16 cellular contexts compared by ENCODE assay signal in genomic region chr10:129896231-129897150, GRCh38.
"Had no signal": no experiment of that assay in that cellular context is flagged by ENCODE, and none has a peak within 500 bp of the region (broad histone marks: within the 10 kb centered on the region; RNA-seq: fewer than 3 reads in every experiment).

No MANE protein-coding gene starts in this region.

- H3K36me3 ChIP-seq: adrenal gland, left ventricle myocardium inferior, neutrophil, SJSA1, transverse colon had no signal

- H3K27ac Mint-ChIP-seq: activated naive CD4-positive, alpha-beta T cell treated with anti-CD3 and anti-CD28 coated beads, Interleukin-2, amount 10 ng/mL, durations not matched to agents 7 days and 5 days; stimulated activated effector memory CD8-positive, alpha-beta T cell treated with anti-CD3 and anti-CD28 coated beads, Interleukin-12 subunit alpha, Interleukin-12 subunit beta, amount 100 ng/mL, for 72 hours had no signal

- H3K4me3 Mint-ChIP-seq: activated naive CD4-positive, alpha-beta T cell treated with anti-CD3 and anti-CD28 coated beads, Interleukin-2, amount 10 ng/mL, durations not matched to agents 7 days and 5 days; central memory CD8-positive, alpha-beta T cell; stimulated activated effector memory CD8-positive, alpha-beta T cell treated with anti-CD3 and anti-CD28 coated beads, Interleukin-12 subunit alpha, Interleukin-12 subunit beta, amount 100 ng/mL, for 72 hours had no signal

- H3K4me3 ChIP-seq: adrenal gland, left ventricle myocardium inferior, SJSA1, transverse colon had no signal

- H3K4me1 Mint-ChIP-seq: activated naive CD4-positive, alpha-beta T cell treated with anti-CD3 and anti-CD28 coated beads, Interleukin-2, amount 10 ng/mL, durations not matched to agents 7 days and 5 days; central memory CD8-positive, alpha-beta T cell; stimulated activated effector memory CD8-positive, alpha-beta T cell treated with anti-CD3 and anti-CD28 coated beads, Interleukin-12 subunit alpha, Interleukin-12 subunit beta, amount 100 ng/mL, for 72 hours had no signal

- H3K36me3 Mint-ChIP-seq: activated naive CD4-positive, alpha-beta T cell treated with anti-CD3 and anti-CD28 coated beads, Interleukin-2, amount 10 ng/mL, durations not matched to agents 7 days and 5 days; stimulated activated effector memory CD8-positive, alpha-beta T cell treated with anti-CD3 and anti-CD28 coated beads, Interleukin-12 subunit alpha, Interleukin-12 subunit beta, amount 100 ng/mL, for 72 hours had no signal

- H3K9me3 Mint-ChIP-seq: activated naive CD4-positive, alpha-beta T cell treated with anti-CD3 and anti-CD28 coated beads, Interleukin-2, amount 10 ng/mL, durations not matched to agents 7 days and 5 days; central memory CD8-positive, alpha-beta T cell; stimulated activated effector memory CD8-positive, alpha-beta T cell treated with anti-CD3 and anti-CD28 coated beads, Interleukin-12 subunit alpha, Interleukin-12 subunit beta, amount 100 ng/mL, for 72 hours had no signal

- DNase-seq: activated CD4-positive, alpha-beta T cell treated with anti-CD3 and anti-CD28 coated beads for 4 hours; activated naive CD4-positive, alpha-beta T cell treated with anti-CD3 and anti-CD28 coated beads, Interleukin-2, amount 10 ng/mL, durations not matched to agents 7 days and 5 days; adrenal gland; dermis blood vessel endothelial cell; kidney; left ventricle myocardium inferior; right cardiac atrium; small intestine; T-helper 9 cell; transverse colon had no signal

- H3K27ac ChIP-seq: adrenal gland, left ventricle myocardium inferior, neutrophil, SJSA1, transverse colon, VCaP had no signal

- H3K4me1 ChIP-seq: adrenal gland, SJSA1, transverse colon had no signal

- ATAC-seq: esophagus mucosa; right cardiac atrium; stimulated activated effector memory CD8-positive, alpha-beta T cell treated with anti-CD3 and anti-CD28 coated beads, Interleukin-12 subunit alpha, Interleukin-12 subunit beta, amount 100 ng/mL, for 72 hours had no signal

- H3K27me3 ChIP-seq: SJSA1 had no signal

- H3K9me3 ChIP-seq: adrenal gland, left ventricle myocardium inferior, neutrophil, transverse colon had no signal
